11 cellular contexts compared by ENCODE assay signal in genomic region chr1:2451744-2452582, GRCh38. TPM values are rescaled to one million over a fixed set of nuclear protein-coding genes. Genes with fewer than 3 reads are reported as not detected.
A peak's percentile ranks its signal among the peaks of the same experiment; 100 is the strongest.
DNase-seq lines count a peak whose midpoint lies in the region; ATAC-seq and TF ChIP-seq lines count a peak whose summit lies in the region.
"Had no signal": no experiment of that assay in that cellular context is flagged by ENCODE, and none has a peak within 500 bp of the region (broad histone marks: within the 10 kb centered on the region; RNA-seq: fewer than 3 reads in every experiment).

No MANE protein-coding gene starts in this region.

- no peak overlapping the region for H3K27ac ChIP-seq in neuronal stem cell (replicated peaks; ENCODE audit: low read length)
- no peak overlapping the region for H3K27ac ChIP-seq in left ventricle myocardium inferior (replicated peaks)

- no peaks in the 10 kb centered on the region for H3K27me3 Mint-ChIP-seq in activated T-cell treated with anti-CD3 and anti-CD28 coated beads, Interleukin-2, amount 50 U/mL, for 72 hours (ENCODE audit: low read depth)
- H3K27me3 Mint-ChIP-seq: activated CD4-positive, alpha-beta T cell treated with anti-CD3 and anti-CD28 coated beads, Interleukin-2, amount 10 ng/mL, durations not matched to agents 24 days and 14 days had no signal

- peak overlapping the region; percentile 82 for H2BK12ac ChIP-seq in neuronal stem cell (ENCODE audit: low read length)

- H2BK15ac ChIP-seq in neuronal stem cell (ENCODE audit: low read length) = peak overlapping the region; percentile 98

- no peaks in the 10 kb centered on the region for H3K36me3 Mint-ChIP-seq in activated T-cell treated with anti-CD3 and anti-CD28 coated beads, Interleukin-2, amount 50 U/mL, for 72 hours (ENCODE audit: insufficient read depth in 2 of 2)
- H3K36me3 Mint-ChIP-seq: immature natural killer cell had no signal

- H3K79me1 ChIP-seq in neuronal stem cell (ENCODE audit: low read depth, low read length) = peaks cover 5% of the 10 kb centered on the region

- TF ChIP-seq CTCF in left ventricle myocardium inferior (IDR thresholded peaks at IDR 0.05; ENCODE audit: borderline replicate concordance) = no peak

- no peaks in the 10 kb centered on the region for H3K4me1 Mint-ChIP-seq in activated T-cell treated with anti-CD3 and anti-CD28 coated beads, Interleukin-2, amount 50 U/mL, for 72 hours (ENCODE audit: low read depth)
- H3K4me1 Mint-ChIP-seq: activated CD4-positive, alpha-beta T cell treated with anti-CD3 and anti-CD28 coated beads, Interleukin-2, amount 10 ng/mL, durations not matched to agents 24 days and 14 days; immature natural killer cell had no signal

- no peak overlapping the region for H3K23ac ChIP-seq in neuronal stem cell (ENCODE audit: low read depth, low read length, poor library complexity)

- H3K9me3 ChIP-seq in neuronal stem cell (replicated peaks in 1 of 2; ENCODE audit: control insufficient read depth in 2 of 2, insufficient read depth in 1 of 2, low read depth in 1 of 2, low read length in 2 of 2) (no peaks in the 10 kb centered on the region), left ventricle myocardium inferior (replicated peaks) (no peaks in the 10 kb centered on the region)

- H4K8ac ChIP-seq in neuronal stem cell (ENCODE audit: low read depth, low read length) = no peak overlapping the region

- no CpG with 5 or more reads among the region's 36 CpGs for WGBS in neuronal stem cell (ENCODE audit: extremely low coverage in 2 of 2, insufficient read length in 2 of 2, insufficient replicate concordance in 1 of 2), 2 donors

- no peak for ATAC-seq in HG03039 (IDR thresholded peaks at IDR 0.05; ENCODE audit: unreplicated experiment)
- no peak for ATAC-seq in GM21825 (IDR thresholded peaks at IDR 0.05; ENCODE audit: unreplicated experiment)
- no peak for ATAC-seq in activated T-cell treated with anti-CD3 and anti-CD28 coated beads, Interleukin-2, amount 50 U/mL, for 72 hours (replicated peaks in 1 of 2)

- H2AFZ ChIP-seq in neuronal stem cell (ENCODE audit: low read length) = peak overlapping the region; percentile 45

- H3K36me3 ChIP-seq in neuronal stem cell (replicated peaks in 1 of 2; ENCODE audit: control insufficient read depth in 2 of 2, insufficient read depth in 2 of 2, low read length in 2 of 2) (no peaks in the 10 kb centered on the region), left ventricle myocardium inferior (no peaks in the 10 kb centered on the region)

- peak overlapping the region; percentile 98 for H2BK120ac ChIP-seq in neuronal stem cell (ENCODE audit: low read depth, low read length)

- H3K4me3 Mint-ChIP-seq in activated T-cell treated with anti-CD3 and anti-CD28 coated beads, Interleukin-2, amount 50 U/mL, for 72 hours = no peak overlapping the region
- H3K4me3 Mint-ChIP-seq: activated CD4-positive, alpha-beta T cell treated with anti-CD3 and anti-CD28 coated beads, Interleukin-2, amount 10 ng/mL, durations not matched to agents 24 days and 14 days; immature natural killer cell had no signal

- H2AK5ac ChIP-seq in neuronal stem cell (ENCODE audit: low read depth, low read length) = peak overlapping the region; percentile 95

- H3K9ac ChIP-seq in neuronal stem cell (ENCODE audit: low read depth, low read length, poor library complexity) = no peak overlapping the region

- no peak overlapping the region for H3K4me3 ChIP-seq in neuronal stem cell (ENCODE audit: low read length in 2 of 2)
- H3K4me3 ChIP-seq in left ventricle myocardium inferior = no peak overlapping the region

- no peak overlapping the region for H3K4me2 ChIP-seq in neuronal stem cell (ENCODE audit: insufficient read depth, low read length, poor library complexity, severe bottlenecking)

- H3K27me3 ChIP-seq in neuronal stem cell (ENCODE audit: control insufficient read depth in 3 of 3, insufficient read depth in 3 of 3, low read depth in 1 of 3, low read length in 3 of 3) (peaks cover 0 to 49% (median 0%) of the 10 kb centered on the region in 3 experiments), left ventricle myocardium inferior (ENCODE audit: low read depth) (peaks cover 96% of the 10 kb centered on the region)

- peak overlapping the region; percentile 43 for H2BK5ac ChIP-seq in neuronal stem cell (ENCODE audit: low read length)

- intact Hi-C loops in left ventricle myocardium inferior (cut with micrococcal nuclease) = no loop called here

- no peak overlapping the region for H4K91ac ChIP-seq in neuronal stem cell (ENCODE audit: low read depth, low read length, poor library complexity)

- peak overlapping the region; percentile 49 for H3K14ac ChIP-seq in neuronal stem cell (ENCODE audit: low read length)

- H3K9me3 Mint-ChIP-seq in activated T-cell treated with anti-CD3 and anti-CD28 coated beads, Interleukin-2, amount 50 U/mL, for 72 hours = no peaks in the 10 kb centered on the region
- H3K9me3 Mint-ChIP-seq: activated CD4-positive, alpha-beta T cell treated with anti-CD3 and anti-CD28 coated beads, Interleukin-2, amount 10 ng/mL, durations not matched to agents 24 days and 14 days; immature natural killer cell had no signal

- peak overlapping the region; percentile 96 for H3K18ac ChIP-seq in neuronal stem cell (ENCODE audit: low read length)

- H3K27ac Mint-ChIP-seq in activated T-cell treated with anti-CD3 and anti-CD28 coated beads, Interleukin-2, amount 50 U/mL, for 72 hours = no peak overlapping the region
- H3K27ac Mint-ChIP-seq: activated CD4-positive, alpha-beta T cell treated with anti-CD3 and anti-CD28 coated beads, Interleukin-2, amount 10 ng/mL, durations not matched to agents 24 days and 14 days; immature natural killer cell had no signal

- peak; percentile 96 for DNase-seq in EL
- DNase-seq in NCI-H226 = peak; percentile 82
- DNase-seq in dedifferentiated amniotic fluid mesenchymal stem cell (ENCODE audit: extremely low spot score) = peak; percentile 50
- no peak for DNase-seq in neuronal stem cell (ENCODE audit: low spot score)
- no peak for DNase-seq in left ventricle myocardium inferior
- no peak for DNase-seq in activated T-cell treated with anti-CD3 and anti-CD28 coated beads, Interleukin-2, amount 50 U/mL, for 72 hours
- DNase-seq: activated CD4-positive, alpha-beta T cell treated with anti-CD3 and anti-CD28 coated beads, Interleukin-2, amount 10 ng/mL, durations not matched to agents 24 days and 14 days; immature natural killer cell; NCI-H1048 had no signal

- no peak overlapping the region for H3K4ac ChIP-seq in neuronal stem cell (ENCODE audit: low read length)

- H3K4me1 ChIP-seq in neuronal stem cell (ENCODE audit: control insufficient read depth in 2 of 2, insufficient read depth in 1 of 2, low read depth in 1 of 2, low read length in 2 of 2) = peaks cover 30 to 44% of the 10 kb centered on the region in 2 donors
- H3K4me1 ChIP-seq in left ventricle myocardium inferior = no peaks in the 10 kb centered on the region

RNA-seq across cellular contexts. Expression of gene PLCH2, which starts 24.1 kb away (rescaled TPM):
- polyA plus RNA-seq in neuronal stem cell (2013, experiment 1 of 2) = 4.2 TPM
- polyA plus RNA-seq in neuronal stem cell (2013, experiment 2 of 2) = 4.0 TPM
- 0.16 TPM for total RNA-seq in left ventricle myocardium inferior
- total RNA-seq in activated T-cell treated with anti-CD3 and anti-CD28 coated beads, Interleukin-2, amount 50 U/mL, for 72 hours = 10 to 100 TPM; 13.9 to 26.3 TPM

RNA-seq across cellular contexts. Expression of gene PEX10, which starts 39.6 kb away (rescaled TPM):
- polyA plus RNA-seq in neuronal stem cell (2013, experiment 1 of 2) = 12.4 TPM
- 12.5 TPM for polyA plus RNA-seq in neuronal stem cell (2013, experiment 2 of 2)
- total RNA-seq in left ventricle myocardium inferior = 15.8 TPM
- 10 to 100 TPM; 10.2 to 11.4 TPM for total RNA-seq in activated T-cell treated with anti-CD3 and anti-CD28 coated beads, Interleukin-2, amount 50 U/mL, for 72 hours

Comparison
In these comparisons a context has a peak if more than half of its experiments do, and no peak if none do; other contexts are left out.
1. DNase-seq: peak in EL (single experiment), NCI-H226 (single experiment) and dedifferentiated amniotic fluid mesenchymal stem cell (single experiment); none in neuronal stem cell (single experiment), left ventricle myocardium inferior (single experiment) and activated T-cell treated with anti-CD3 and anti-CD28 coated beads, Interleukin-2, amount 50 U/mL, for 72 hours (0 of 2).
2. RNA of gene PLCH2, which starts 24.1 kb away (total RNA-seq): 13.9 to 26.3 TPM in activated T-cell treated with anti-CD3 and anti-CD28 coated beads, Interleukin-2, amount 50 U/mL, for 72 hours; 0.16 TPM in left ventricle myocardium inferior (single experiment); every median in the first group is over 10 times any median in the second.